In genomic region chr13:85298387-85298924, GRCh38 we compare ENCODE assay signal across 18 cellular contexts.
A peak's percentile ranks its signal among the peaks of the same experiment; 100 is the strongest.
DNase-seq lines count a peak whose midpoint lies in the region; ATAC-seq and TF ChIP-seq lines count a peak whose summit lies in the region.
"Had no signal": no experiment of that assay in that cellular context is flagged by ENCODE, and none has a peak within 500 bp of the region (broad histone marks: within the 10 kb centered on the region; RNA-seq: fewer than 3 reads in every experiment).

No MANE protein-coding gene starts in this region.

- H2AFZ ChIP-seq in Karpas-422 (ENCODE audit: low read length) (0 out of 2 replicates have a peak overlapping the region, but pooled peaks have one; percentile 50), SK-N-SH (ENCODE audit: low read depth) (no peak overlapping the region), mesenchymal stem cell (ENCODE audit: low read depth, low read length) (no peak overlapping the region), trophoblast cell (ENCODE audit: insufficient read depth, low read length, poor library complexity) (no peak overlapping the region)
- H2AFZ ChIP-seq: GM23248 had no signal

- DNase-seq in ELR (ENCODE audit: low read depth) = peak; percentile 15
- DNase-seq in Karpas-422 = no peak
- DNase-seq in SK-N-SH = no peak
- DNase-seq in mesenchymal stem cell = peak; percentile 55
- DNase-seq in trophoblast cell = no peak
- DNase-seq in EL = no peak
- no peak for DNase-seq in HPDE6-E6E7 (ENCODE audit: extremely low spot score)
- DNase-seq: 8988T; CD4-positive, alpha-beta memory T cell; DMS53; DND-41; GDM1; GM23248; H7 had no signal

- H3K4ac ChIP-seq in mesenchymal stem cell (ENCODE audit: low read depth in 1 of 2, low read length in 2 of 2) = no peak overlapping the region
- no peak overlapping the region for H3K4ac ChIP-seq in trophoblast cell (ENCODE audit: low read depth, low read length)

- H4K91ac ChIP-seq in mesenchymal stem cell (ENCODE audit: low read length) (no peak overlapping the region), trophoblast cell (ENCODE audit: low read depth, low read length) (no peak overlapping the region)

- H4K20me1 ChIP-seq in Karpas-422 (ENCODE audit: insufficient read depth, low read depth, low read length) (no peaks in the 10 kb centered on the region), SK-N-SH (ENCODE audit: insufficient read depth) (no peaks in the 10 kb centered on the region)
- H4K20me1 ChIP-seq: BLaER1 had no signal

- no peak overlapping the region for H3K4me2 ChIP-seq in Karpas-422 (ENCODE audit: low read depth, low read length, poor library complexity, severe bottlenecking)
- H3K4me2 ChIP-seq in SK-N-SH = no peak overlapping the region
- no peak overlapping the region for H3K4me2 ChIP-seq in mesenchymal stem cell (ENCODE audit: low read length, poor library complexity, severe bottlenecking)
- no peak overlapping the region for H3K4me2 ChIP-seq in trophoblast cell (ENCODE audit: low read length)
- H3K4me2 ChIP-seq: BLaER1, KMS-11 had no signal

- H3K23ac ChIP-seq in mesenchymal stem cell (ENCODE audit: low read length in 2 of 2) (no peak overlapping the region), trophoblast cell (ENCODE audit: low read length) (no peak overlapping the region)

- H3K27me3 ChIP-seq in Karpas-422 (ENCODE audit: low read length) = no peaks in the 10 kb centered on the region
- no peaks in the 10 kb centered on the region for H3K27me3 ChIP-seq in SK-N-SH (ENCODE audit: insufficient read depth)
- no peaks in the 10 kb centered on the region for H3K27me3 ChIP-seq in mesenchymal stem cell (ENCODE audit: control insufficient read depth in 1 of 2, insufficient read depth in 1 of 2, low read length in 2 of 2)
- H3K27me3 ChIP-seq in trophoblast cell (ENCODE audit: insufficient read depth, low read length) = no peaks in the 10 kb centered on the region
- H3K27me3 ChIP-seq: BLaER1 had no signal

- TF ChIP-seq EP300 in SK-N-SH (IDR thresholded peaks at IDR 0.05; ENCODE audit: borderline replicate concordance in 1 of 2, low read depth in 1 of 2, low read length in 1 of 2) = peak in 1 of 2 experiments; percentile 60; a peak in 2 of 4 replicates

- 47% methylated on average over 1 of the region's 1 CpG for WGBS in SK-N-SH (ENCODE audit: low lambda C conversion rate)
- no CpG with 5 or more reads among the region's 1 CpG for WGBS in mesenchymal stem cell
- no CpG with 5 or more reads among the region's 1 CpG for WGBS in trophoblast cell (ENCODE audit: extremely low coverage, insufficient coverage, insufficient read length)

- no peak overlapping the region for H4K12ac ChIP-seq in trophoblast cell (ENCODE audit: low read depth, low read length)

- H3F3A ChIP-seq in SK-N-SH (replicated peaks; ENCODE audit: insufficient read depth) = peaks cover 8% of the 10 kb centered on the region

- no peak overlapping the region for H2BK15ac ChIP-seq in mesenchymal stem cell (ENCODE audit: low read depth, poor library complexity, severe bottlenecking)

- no peak for ATAC-seq in HG03045 (IDR thresholded peaks at IDR 0.05; ENCODE audit: unreplicated experiment)
- ATAC-seq: HCT116 had no signal

- H2BK120ac ChIP-seq in mesenchymal stem cell (ENCODE audit: low read depth, low read length) (no peak overlapping the region), trophoblast cell (ENCODE audit: insufficient read depth, low read length, poor library complexity) (no peak overlapping the region)

- no peak overlapping the region for H3K4me3 ChIP-seq in Karpas-422 (ENCODE audit: low read length)
- H3K4me3 ChIP-seq in SK-N-SH (ENCODE audit: low read depth in 2 of 2, low read length in 1 of 2) = no peak overlapping the region
- no peak overlapping the region for H3K4me3 ChIP-seq in mesenchymal stem cell (ENCODE audit: insufficient read depth in 1 of 2, low read depth in 1 of 2, low read length in 2 of 2)
- no peak overlapping the region for H3K4me3 ChIP-seq in trophoblast cell (ENCODE audit: low read depth, low read length)
- H3K4me3 ChIP-seq: BLaER1, GM23248 had no signal

- CTCF ChIA-PET in SK-N-SH (lab: Yijun Ruan, JAX) = no interaction called here

- H3K9me2 ChIP-seq in Karpas-422 (replicated peaks; ENCODE audit: insufficient read depth, low read length) (no peaks in the 10 kb centered on the region), SK-N-SH (no peaks in the 10 kb centered on the region)

- H2BK5ac ChIP-seq in mesenchymal stem cell (ENCODE audit: low read depth, low read length, poor library complexity, severe bottlenecking) (no peak overlapping the region), trophoblast cell (ENCODE audit: low read depth, low read length, poor library complexity) (no peak overlapping the region)

- H3K9me3 ChIP-seq in Karpas-422 (ENCODE audit: low read length) = no peaks in the 10 kb centered on the region
- H3K9me3 ChIP-seq in SK-N-SH = no peaks in the 10 kb centered on the region
- H3K9me3 ChIP-seq in mesenchymal stem cell (ENCODE audit: control insufficient read depth, low read length) = no peaks in the 10 kb centered on the region
- H3K9me3 ChIP-seq in trophoblast cell (ENCODE audit: insufficient read depth, low read depth, low read length) = no peaks in the 10 kb centered on the region
- H3K9me3 ChIP-seq: BLaER1 had no signal

- H3K79me2 ChIP-seq in Karpas-422 (ENCODE audit: low read length) (no peaks in the 10 kb centered on the region), SK-N-SH (ENCODE audit: insufficient read depth) (no peaks in the 10 kb centered on the region), trophoblast cell (ENCODE audit: control insufficient read depth, insufficient read depth, low read length, poor library complexity) (no peaks in the 10 kb centered on the region)

- peaks cover 8% of the 10 kb centered on the region for H3K4me1 ChIP-seq in Karpas-422 (ENCODE audit: low read length)
- peaks cover 0 to 2% of the 10 kb centered on the region in 2 experiments; a peak in 2 of 4 replicates for H3K4me1 ChIP-seq in SK-N-SH (ENCODE audit: control insufficient read depth in 1 of 2, insufficient read depth in 2 of 2, low read depth in 1 of 2, low read length in 1 of 2)
- no peaks in the 10 kb centered on the region for H3K4me1 ChIP-seq in mesenchymal stem cell (ENCODE audit: control insufficient read depth, insufficient read depth, low read depth, low read length)
- no peaks in the 10 kb centered on the region for H3K4me1 ChIP-seq in trophoblast cell (ENCODE audit: control insufficient read depth in 1 of 2, insufficient read depth in 2 of 2, low read length in 2 of 2)
- H3K4me1 ChIP-seq: BLaER1 had no signal

- no peaks in the 10 kb centered on the region for H3K36me3 ChIP-seq in Karpas-422 (ENCODE audit: insufficient read depth, low read length)
- no peaks in the 10 kb centered on the region for H3K36me3 ChIP-seq in SK-N-SH (replicated peaks in 1 of 2; ENCODE audit: control insufficient read depth in 1 of 2, insufficient read depth in 2 of 2, low read length in 1 of 2)
- no peaks in the 10 kb centered on the region for H3K36me3 ChIP-seq in mesenchymal stem cell (ENCODE audit: control insufficient read depth in 1 of 2, insufficient read depth in 2 of 2, low read depth in 1 of 2, low read length in 2 of 2)
- no peaks in the 10 kb centered on the region for H3K36me3 ChIP-seq in trophoblast cell (ENCODE audit: control insufficient read depth in 1 of 2, insufficient read depth in 2 of 2, low read length in 2 of 2)
- H3K36me3 ChIP-seq: BLaER1 had no signal

- H3K79me1 ChIP-seq in mesenchymal stem cell (replicated peaks; ENCODE audit: low read length, poor library complexity, severe bottlenecking) (no peaks in the 10 kb centered on the region), trophoblast cell (ENCODE audit: low read length) (no peaks in the 10 kb centered on the region)

- H3K18ac ChIP-seq in mesenchymal stem cell (ENCODE audit: low read depth in 1 of 2, low read length in 2 of 2) (no peak overlapping the region), trophoblast cell (ENCODE audit: low read length) (no peak overlapping the region)

- H3K9ac ChIP-seq in Karpas-422 (ENCODE audit: low read length) = no peak overlapping the region
- H3K9ac ChIP-seq in SK-N-SH = no peak overlapping the region
- no peak overlapping the region for H3K9ac ChIP-seq in mesenchymal stem cell (ENCODE audit: low read length)
- no peak overlapping the region for H3K9ac ChIP-seq in trophoblast cell (ENCODE audit: low read length)
- H3K9ac ChIP-seq: BLaER1, GM23248, KMS-11 had no signal

- no peak overlapping the region for H2BK12ac ChIP-seq in mesenchymal stem cell (ENCODE audit: low read length in 2 of 2)
- no peak overlapping the region for H2BK12ac ChIP-seq in trophoblast cell (ENCODE audit: low read length)

- H3K14ac ChIP-seq in mesenchymal stem cell (ENCODE audit: low read length in 2 of 2) (no peak overlapping the region), trophoblast cell (ENCODE audit: low read length) (no peak overlapping the region)

- TF ChIP-seq RAD21 in SK-N-SH (IDR thresholded peaks at IDR 0.05; ENCODE audit: low read length) = no peak

- H2AK5ac ChIP-seq in mesenchymal stem cell (ENCODE audit: low read length, severe bottlenecking) (no peak overlapping the region), trophoblast cell (ENCODE audit: low read length) (no peak overlapping the region)

- H3K27ac ChIP-seq in Karpas-422 (ENCODE audit: low read length) (no peak overlapping the region), SK-N-SH (ENCODE audit: low read depth in 2 of 2, low read length in 1 of 2) (peak overlapping the region in 1 of 2 experiments; percentile 8; a peak in 2 of 4 replicates), mesenchymal stem cell (ENCODE audit: low read length, poor library complexity, severe bottlenecking) (no peak overlapping the region), trophoblast cell (ENCODE audit: low read depth, low read length) (no peak overlapping the region)
- H3K27ac ChIP-seq: BLaER1, GM23248, KMS-11 had no signal

- H4K8ac ChIP-seq in mesenchymal stem cell (ENCODE audit: low read length) (no peak overlapping the region), trophoblast cell (ENCODE audit: low read depth, low read length) (no peak overlapping the region)

- POLR2A ChIA-PET in SK-N-SH (lab: Yijun Ruan, JAX) = no interaction called here

- no peak for TF ChIP-seq CTCF in SK-N-SH (IDR thresholded peaks at IDR 0.05)

TF ChIP-seq in SK-N-SH, 30 proteins besides CTCF, POLR2A, EP300 and RAD21 (continues in another document):
- no peak for TF ChIP-seq GABPA (IDR thresholded peaks at IDR 0.05; ENCODE audit: low read depth)
- no peak for TF ChIP-seq NRF1 (IDR thresholded peaks at IDR 0.05; ENCODE audit: low read depth, low read length)

Comparison
In these comparisons a context has a peak if more than half of its experiments do, and no peak if none do; other contexts are left out.
1. DNase-seq: peak in ELR (single experiment) and mesenchymal stem cell (single experiment); none in Karpas-422 (single experiment), SK-N-SH (single experiment), trophoblast cell (0 of 2), EL (single experiment) and HPDE6-E6E7 (single experiment).